ENCODE assay signal across 35 cellular contexts in the genomic region with DNA sequence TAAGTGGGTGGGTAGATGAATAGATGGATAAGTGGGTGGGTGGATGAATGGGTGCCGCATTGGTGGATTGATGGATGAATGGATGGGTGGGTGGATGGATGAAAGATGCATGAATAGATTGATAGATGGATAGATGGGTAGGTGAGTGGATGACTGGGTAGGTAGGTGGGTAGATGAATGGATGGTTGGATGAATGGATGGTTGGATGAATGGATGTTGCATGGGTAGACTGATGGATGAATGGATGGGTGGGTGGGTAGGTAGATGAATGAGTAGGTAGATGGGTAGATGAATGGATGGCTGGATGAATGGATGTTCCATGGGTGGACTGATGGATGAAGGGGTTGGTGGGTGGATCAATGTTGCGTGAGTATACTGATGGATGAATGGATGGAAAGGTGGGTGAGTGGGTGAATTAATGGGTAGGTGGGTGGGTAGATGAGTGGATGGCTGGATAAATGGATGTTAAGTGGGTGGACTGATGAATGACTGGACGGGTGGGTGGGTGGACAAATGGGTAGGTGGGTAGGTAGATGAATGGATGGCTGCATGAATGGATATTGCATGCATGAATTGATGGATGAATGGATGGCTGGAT.
"Had no signal": no experiment of that assay in that cellular context is flagged by ENCODE, and none has a peak within 500 bp of the region (broad histone marks: within the 10 kb centered on the region; RNA-seq: fewer than 3 reads in every experiment).

No MANE protein-coding gene starts in this region.

- FAIRE-seq: RCC 7860 had no signal

- H3K36me3 ChIP-seq: brain microvascular endothelial cell, cardiac muscle cell had no signal

- H3K27ac ChIP-seq: brain microvascular endothelial cell, cardiac muscle cell, PC-9, RWPE1, VCaP had no signal

- H3K4me1 Mint-ChIP-seq: activated B cell treated with CpG ODN at 0.5 μM for 24 hours; activated CD4-positive, alpha-beta memory T cell treated with anti-CD3 and anti-CD28 coated beads, Interleukin-2, amount 10 ng/mL, durations not matched to agents 7 days and 5 days; activated naive CD8-positive, alpha-beta T cell treated with anti-CD3 and anti-CD28 coated beads for 36 hours had no signal

- H3K27me3 ChIP-seq: brain microvascular endothelial cell, cardiac muscle cell had no signal

- H3K27me3 Mint-ChIP-seq: activated B cell treated with CpG ODN at 0.5 μM for 24 hours; activated CD4-positive, alpha-beta memory T cell treated with anti-CD3 and anti-CD28 coated beads, Interleukin-2, amount 10 ng/mL, durations not matched to agents 7 days and 5 days; activated naive CD8-positive, alpha-beta T cell treated with anti-CD3 and anti-CD28 coated beads for 36 hours; activated T-helper 17 cell treated with anti-CD3 and anti-CD28 coated beads, Interleukin-2, amount 50 U/mL, for 72 hours; central memory CD8-positive, alpha-beta T cell had no signal

- H3K4me2 ChIP-seq: PC-9 had no signal

- H3K4me3 Mint-ChIP-seq: activated B cell treated with CpG ODN at 0.5 μM for 24 hours; activated CD4-positive, alpha-beta memory T cell treated with anti-CD3 and anti-CD28 coated beads, Interleukin-2, amount 10 ng/mL, durations not matched to agents 7 days and 5 days; activated naive CD8-positive, alpha-beta T cell treated with anti-CD3 and anti-CD28 coated beads for 36 hours; activated T-cell treated with anti-CD3 and anti-CD28 coated beads, Interleukin-2, amount 50 U/mL, for 72 hours; activated T-helper 17 cell treated with anti-CD3 and anti-CD28 coated beads, Interleukin-2, amount 50 U/mL, for 72 hours; central memory CD8-positive, alpha-beta T cell had no signal

- DNase-seq: activated B cell treated with CpG ODN at 0.5 μM for 24 hours; activated CD4-positive, alpha-beta memory T cell treated with anti-CD3 and anti-CD28 coated beads, Interleukin-2, amount 10 ng/mL, durations not matched to agents 7 days and 5 days; activated CD4-positive, alpha-beta T cell treated with anti-CD3 and anti-CD28 coated beads for 48 hours; activated CD4-positive, CD25-positive, alpha-beta regulatory T cell treated with anti-CD3 and anti-CD28 coated beads, Interleukin-2, amount 50 U/mL, for 72 hours; activated effector memory CD4-positive, alpha-beta T cell treated with anti-CD3 and anti-CD28 coated beads, Interleukin-2, amount 50 U/mL, for 16 hours; activated naive CD4-positive, alpha-beta T cell; activated naive CD4-positive, alpha-beta T cell treated with anti-CD3 and anti-CD28 coated beads, Interleukin-2, amount 50 U/mL, for 16 hours; activated naive CD8-positive, alpha-beta T cell treated with anti-CD3 and anti-CD28 coated beads for 36 hours; activated T-cell treated with anti-CD3 and anti-CD28 coated beads, Interleukin-2, amount 50 U/mL, for 1 hour; activated T-cell treated with anti-CD3 and anti-CD28 coated beads, Interleukin-2, amount 50 U/mL, for 72 hours; amniotic stem cell; aorta; brain microvascular endothelial cell; NCI-H1092 treated with DMSO at 0.1 percent for 48 hours; NCI-H1417; NCI-H146; NCI-H187; NCI-H2029 treated with DMSO at 0.1 percent for 48 hours; NCI-H2107; NCI-H2171; NCI-H510A; NCI-H526; NCI-H748 treated with DMSO at 0.1 percent for 48 hours; PC-9; SW 1271; T-helper 1 cell; T-helper 2 cell; T-helper 9 cell had no signal

- H3K4me3 ChIP-seq: cardiac muscle cell, PC-9 had no signal

- H3K27ac Mint-ChIP-seq: activated B cell treated with CpG ODN at 0.5 μM for 24 hours; activated CD4-positive, alpha-beta memory T cell treated with anti-CD3 and anti-CD28 coated beads, Interleukin-2, amount 10 ng/mL, durations not matched to agents 7 days and 5 days; activated naive CD8-positive, alpha-beta T cell treated with anti-CD3 and anti-CD28 coated beads for 36 hours; activated T-cell treated with anti-CD3 and anti-CD28 coated beads, Interleukin-2, amount 50 U/mL, for 72 hours; activated T-helper 17 cell treated with anti-CD3 and anti-CD28 coated beads, Interleukin-2, amount 50 U/mL, for 72 hours had no signal

- ATAC-seq: activated T-cell treated with anti-CD3 and anti-CD28 coated beads, Interleukin-2, amount 50 U/mL, for 72 hours; activated T-helper 17 cell treated with anti-CD3 and anti-CD28 coated beads, Interleukin-2, amount 50 U/mL, for 72 hours; Right ventricle myocardium inferior had no signal

- H2AFZ ChIP-seq: PC-9 had no signal
